1 cellular context compared by ENCODE assay signal in the genomic region with DNA sequence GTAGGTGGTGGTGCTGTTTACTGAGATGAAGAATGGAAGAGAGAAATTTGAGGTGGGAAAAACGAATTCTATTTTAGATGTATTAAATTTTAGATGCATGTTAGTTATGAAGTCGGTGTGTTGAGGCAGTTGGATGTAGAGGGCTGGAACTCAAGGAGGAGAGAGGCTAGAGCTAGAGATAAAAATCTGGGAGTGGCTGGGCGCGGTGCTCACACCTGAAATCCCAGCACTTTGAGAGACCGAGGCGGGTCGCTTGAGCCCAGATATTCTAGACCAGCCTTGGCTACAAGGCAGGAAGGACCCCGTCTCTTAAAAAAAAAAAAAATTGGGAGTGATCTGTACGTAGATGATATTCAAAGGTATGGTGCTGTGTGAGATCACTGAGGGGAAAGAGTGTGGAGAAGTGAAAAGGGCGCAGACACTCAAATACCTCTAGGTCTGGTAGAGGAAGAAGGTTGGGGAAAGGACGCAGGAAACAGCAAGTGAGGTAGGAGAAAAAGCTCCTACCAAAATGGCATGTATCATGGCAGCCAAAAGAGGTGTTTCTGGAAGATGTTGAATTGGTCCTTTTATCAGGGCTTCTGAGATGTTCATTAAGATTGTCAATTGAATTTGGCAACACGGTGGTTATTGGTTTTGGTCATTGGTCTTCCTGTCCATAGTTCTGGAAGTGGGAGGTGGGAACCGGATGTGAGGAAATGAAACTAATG.
TF ChIP-seq lines count a peak whose summit lies in the region.

No MANE protein-coding gene starts in this region.

TF ChIP-seq in GM12878, 131 proteins besides CTCF, POLR2A, EP300 and RAD21:
- TF ChIP-seq IKZF1 (conservative IDR thresholded peaks at IDR 0.05) = peak; percentile 40; the same call in 1 of the 2 replicates
- TF ChIP-seq CREM (IDR thresholded peaks at IDR 0.05; ENCODE audit: low read depth) = 0 out of 2 replicates have a peak, but pooled peaks have one; percentile 19
- TF ChIP-seq RCOR1 (conservative IDR thresholded peaks at IDR 0.05; ENCODE audit: low read depth, low read length) = no peak
- TF ChIP-seq, protein P1, sequence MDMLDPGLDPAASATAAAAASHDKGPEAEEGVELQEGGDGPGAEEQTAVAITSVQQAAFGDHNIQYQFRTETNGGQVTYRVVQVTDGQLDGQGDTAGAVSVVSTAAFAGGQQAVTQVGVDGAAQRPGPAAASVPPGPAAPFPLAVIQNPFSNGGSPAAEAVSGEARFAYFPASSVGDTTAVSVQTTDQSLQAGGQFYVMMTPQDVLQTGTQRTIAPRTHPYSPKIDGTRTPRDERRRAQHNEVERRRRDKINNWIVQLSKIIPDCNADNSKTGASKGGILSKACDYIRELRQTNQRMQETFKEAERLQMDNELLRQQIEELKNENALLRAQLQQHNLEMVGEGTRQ (IDR thresholded peaks at IDR 0.05; ENCODE audit: borderline replicate concordance, low read depth, low read length) = no peak
- TF ChIP-seq KDM1A (IDR thresholded peaks at IDR 0.05; ENCODE audit: borderline replicate concordance) = no peak
- TF ChIP-seq RELB (IDR thresholded peaks at IDR 0.05; ENCODE audit: low read depth) = 0 out of 2 replicates have a peak, but pooled peaks have one; percentile 23
- no peak for TF ChIP-seq HDAC2 (IDR thresholded peaks at IDR 0.05)
- no peak for TF ChIP-seq TCF12 (IDR thresholded peaks at IDR 0.05; ENCODE audit: low read depth, low read length)
- no peak for TF ChIP-seq SP1 (IDR thresholded peaks at IDR 0.05; ENCODE audit: low read depth, low read length)
- TF ChIP-seq ETV6 (conservative IDR thresholded peaks at IDR 0.05 in 1 of 2, IDR thresholded peaks at IDR 0.05 in 1 of 2; ENCODE audit: borderline replicate concordance in 1 of 2, low read depth in 1 of 2) = peak in 1 of 2 experiments; percentile 43; a peak in 1 of 4 replicates
- TF ChIP-seq CHD4 (IDR thresholded peaks at IDR 0.05) = no peak
- TF ChIP-seq YY1 (IDR thresholded peaks at IDR 0.05; ENCODE audit: low read depth, low read length) = peak; percentile 45; the same call in 1 of the 2 replicates
- TF ChIP-seq CREB1 (IDR thresholded peaks at IDR 0.05; ENCODE audit: low read depth) = no peak
- TF ChIP-seq YBX1 (IDR thresholded peaks at IDR 0.05) = no peak
- TF ChIP-seq EED (IDR thresholded peaks at IDR 0.05; ENCODE audit: low read depth) = 0 out of 2 replicates have a peak, but pooled peaks have one; percentile 37
- TF ChIP-seq WRNIP1 (IDR thresholded peaks at IDR 0.05; ENCODE audit: borderline replicate concordance, low read depth, low read length) = 0 out of 2 replicates have a peak, but pooled peaks have one; percentile 71
- peak; percentile 31; the same call in 1 of the 2 replicates for TF ChIP-seq MTA2 (IDR thresholded peaks at IDR 0.05; ENCODE audit: low read depth)
- TF ChIP-seq POU2F2 (IDR thresholded peaks at IDR 0.05; ENCODE audit: borderline replicate concordance, low read depth, low read length) = no peak
- no peak for TF ChIP-seq MYB (IDR thresholded peaks at IDR 0.05; ENCODE audit: borderline replicate concordance, low read depth, low read length)
- TF ChIP-seq RUNX3 (IDR thresholded peaks at IDR 0.05; ENCODE audit: low read length) = 0 out of 2 replicates have a peak, but pooled peaks have one; percentile 23
- TF ChIP-seq MEF2A (IDR thresholded peaks at IDR 0.05; ENCODE audit: insufficient read depth, low read depth, low read length) = no peak
- TF ChIP-seq PML (IDR thresholded peaks at IDR 0.05; ENCODE audit: low read length) = no peak
- TF ChIP-seq IKZF2 (IDR thresholded peaks at IDR 0.05) = peak; percentile 38 to 53; a peak in 3 of 4 replicates
TF ChIP-seq in GM12878: peak in this region for 10.
